Comparison of ENCODE assay signal across 7 cellular contexts in genomic region chrX:47116551-47117110, GRCh38. TPM values are rescaled to one million over a fixed set of nuclear protein-coding genes. Genes with fewer than 3 reads are reported as not detected.
"Had no signal": no experiment of that assay in that cellular context is flagged by ENCODE, and none has a peak within 500 bp of the region (broad histone marks: within the 10 kb centered on the region; RNA-seq: fewer than 3 reads in every experiment).

No MANE protein-coding gene starts in this region.

RNA-seq across cellular contexts. Expression of gene RGN, which starts 38.4 kb away (rescaled TPM):
- total RNA-seq: activated CD4-positive, alpha-beta memory T cell treated with anti-CD3 and anti-CD28 coated beads, Interleukin-2, amount 10 ng/mL, durations not matched to agents 7 days and 5 days; activated CD4-positive, alpha-beta T cell treated with anti-CD3 and anti-CD28 coated beads for 36 hours; activated CD4-positive, alpha-beta T cell treated with anti-CD3 and anti-CD28 coated beads, Interleukin-2, amount 10 ng/mL, durations not matched to agents 7 days and 5 days; activated CD8-positive, alpha-beta memory T cell treated with anti-CD3 and anti-CD28 coated beads, Interleukin-2, amount 10 ng/mL, durations not matched to agents 7 days and 5 days; activated CD8-positive, alpha-beta T cell treated with anti-CD3 and anti-CD28 coated beads, Interleukin-2, amount 10 ng/mL, durations not matched to agents 7 days and 5 days; activated naive CD8-positive, alpha-beta T cell treated with anti-CD3 and anti-CD28 coated beads, Interleukin-2, amount 10 ng/mL, durations not matched to agents 7 days and 5 days; activated T-helper 2 cell treated with anti-CD3 and anti-CD28 coated beads, Interferon-gamma antibody, Interleukin-2, Interleukin-4, amounts not matched to agents 10 μg/mL and 5 μg/mL and 100 μg/mL, durations not matched to agents 14 hours and 24 hours and 36 hours had no signal
